In the genomic region with DNA sequence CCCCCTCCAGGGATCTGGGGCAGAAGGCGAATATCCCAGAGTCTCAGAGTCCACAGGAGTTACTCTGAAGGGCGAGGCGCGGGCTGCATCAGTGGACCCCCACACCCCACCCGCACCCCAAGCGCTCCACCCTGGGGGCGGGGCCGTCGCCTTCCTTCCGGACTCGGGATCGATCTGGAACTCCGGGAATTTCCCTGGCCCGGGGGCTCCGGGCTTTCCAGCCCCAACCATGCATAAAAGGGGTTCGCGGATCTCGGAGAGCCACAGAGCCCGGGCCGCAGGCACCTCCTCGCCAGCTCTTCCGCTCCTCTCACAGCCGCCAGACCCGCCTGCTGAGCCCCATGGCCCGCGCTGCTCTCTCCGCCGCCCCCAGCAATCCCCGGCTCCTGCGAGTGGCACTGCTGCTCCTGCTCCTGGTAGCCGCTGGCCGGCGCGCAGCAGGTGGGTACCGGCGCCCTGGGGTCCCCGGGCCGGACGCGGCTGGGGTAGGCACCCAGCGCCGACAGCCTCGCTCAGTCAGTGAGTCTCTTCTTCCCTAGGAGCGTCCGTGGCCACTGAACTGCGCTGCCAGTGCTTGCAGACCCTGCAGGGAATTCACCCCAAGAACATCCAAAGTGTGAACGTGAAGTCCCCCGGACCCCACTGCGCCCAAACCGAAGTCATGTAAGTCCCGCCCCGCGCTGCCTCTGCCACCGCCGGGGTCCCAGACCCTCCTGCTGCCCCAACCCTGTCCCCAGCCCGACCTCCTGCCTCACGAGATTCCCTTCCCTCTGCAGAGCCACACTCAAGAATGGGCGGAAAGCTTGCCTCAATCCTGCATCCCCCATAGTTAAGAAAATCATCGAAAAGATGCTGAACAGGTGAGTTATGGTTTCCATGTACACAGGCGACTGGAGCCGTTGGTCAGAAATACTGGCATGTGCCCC, we compare ENCODE assay signal across 1 cellular context.
TF ChIP-seq lines count a peak whose summit lies in the region.

A gene (plus strand): TSS at position 264 of the 926 bp plus-strand sequence. CDS start 78 bp downstream, at position 342.

TF ChIP-seq in K562, 482 proteins besides CTCF, POLR2A, EP300 and RAD21 (continued from another document):
- TF ChIP-seq, protein P1, sequence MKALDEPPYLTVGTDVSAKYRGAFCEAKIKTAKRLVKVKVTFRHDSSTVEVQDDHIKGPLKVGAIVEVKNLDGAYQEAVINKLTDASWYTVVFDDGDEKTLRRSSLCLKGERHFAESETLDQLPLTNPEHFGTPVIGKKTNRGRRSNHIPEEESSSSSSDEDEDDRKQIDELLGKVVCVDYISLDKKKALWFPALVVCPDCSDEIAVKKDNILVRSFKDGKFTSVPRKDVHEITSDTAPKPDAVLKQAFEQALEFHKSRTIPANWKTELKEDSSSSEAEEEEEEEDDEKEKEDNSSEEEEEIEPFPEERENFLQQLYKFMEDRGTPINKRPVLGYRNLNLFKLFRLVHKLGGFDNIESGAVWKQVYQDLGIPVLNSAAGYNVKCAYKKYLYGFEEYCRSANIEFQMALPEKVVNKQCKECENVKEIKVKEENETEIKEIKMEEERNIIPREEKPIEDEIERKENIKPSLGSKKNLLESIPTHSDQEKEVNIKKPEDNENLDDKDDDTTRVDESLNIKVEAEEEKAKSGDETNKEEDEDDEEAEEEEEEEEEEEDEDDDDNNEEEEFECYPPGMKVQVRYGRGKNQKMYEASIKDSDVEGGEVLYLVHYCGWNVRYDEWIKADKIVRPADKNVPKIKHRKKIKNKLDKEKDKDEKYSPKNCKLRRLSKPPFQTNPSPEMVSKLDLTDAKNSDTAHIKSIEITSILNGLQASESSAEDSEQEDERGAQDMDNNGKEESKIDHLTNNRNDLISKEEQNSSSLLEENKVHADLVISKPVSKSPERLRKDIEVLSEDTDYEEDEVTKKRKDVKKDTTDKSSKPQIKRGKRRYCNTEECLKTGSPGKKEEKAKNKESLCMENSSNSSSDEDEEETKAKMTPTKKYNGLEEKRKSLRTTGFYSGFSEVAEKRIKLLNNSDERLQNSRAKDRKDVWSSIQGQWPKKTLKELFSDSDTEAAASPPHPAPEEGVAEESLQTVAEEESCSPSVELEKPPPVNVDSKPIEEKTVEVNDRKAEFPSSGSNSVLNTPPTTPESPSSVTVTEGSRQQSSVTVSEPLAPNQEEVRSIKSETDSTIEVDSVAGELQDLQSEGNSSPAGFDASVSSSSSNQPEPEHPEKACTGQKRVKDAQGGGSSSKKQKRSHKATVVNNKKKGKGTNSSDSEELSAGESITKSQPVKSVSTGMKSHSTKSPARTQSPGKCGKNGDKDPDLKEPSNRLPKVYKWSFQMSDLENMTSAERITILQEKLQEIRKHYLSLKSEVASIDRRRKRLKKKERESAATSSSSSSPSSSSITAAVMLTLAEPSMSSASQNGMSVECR (CRISPR knock-in tag; IDR thresholded peaks at IDR 0.05), result 0 out of 2 replicates have a peak, but pooled peaks have one; percentile 15
- TF ChIP-seq BRD4 (IDR thresholded peaks at IDR 0.05) (no peak), RBFOX2 (IDR thresholded peaks at IDR 0.05; ENCODE audit: low read depth, low read length) (peak; percentile 76), MBD2 (IDR thresholded peaks at IDR 0.05; ENCODE audit: borderline replicate concordance, low read depth) (no peak), ZFX (CRISPR knock-in tag; IDR thresholded peaks at IDR 0.05) (peak; percentile 16; the same call in 1 of the 2 replicates), SMC3 (conservative IDR thresholded peaks at IDR 0.05; ENCODE audit: insufficient read depth, low read depth, low read length) (0 out of 2 replicates have a peak, but pooled peaks have one; percentile 13), SP2 (IDR thresholded peaks at IDR 0.05; ENCODE audit: extremely low read depth, low read depth, low read length, poor library complexity, severe bottlenecking) (no peak), TAF1 (IDR thresholded peaks at IDR 0.05; ENCODE audit: control insufficient read depth, extremely low read depth, insufficient read depth, low read length, severe bottlenecking) (peak; percentile 1), PHF8 (IDR thresholded peaks at IDR 0.05; ENCODE audit: borderline replicate concordance, low read length) (peak; percentile 27; the same call in 1 of the 2 replicates), GABPB1 (CRISPR knock-in tag; IDR thresholded peaks at IDR 0.05) (peak; percentile 54), CSDE1 (IDR thresholded peaks at IDR 0.05) (no peak), SP1 (CRISPR knock-in tag; IDR thresholded peaks at IDR 0.05) (0 out of 2 replicates have a peak, but pooled peaks have one; percentile 36), SIN3B (IDR thresholded peaks at IDR 0.05; ENCODE audit: low read depth) (no peak), MAZ (CRISPR knock-in tag; conservative IDR thresholded peaks at IDR 0.05 in 1 of 2, IDR thresholded peaks at IDR 0.05 in 1 of 2) (peak in 1 of 2 experiments; percentile 86; a peak in 2 of 4 replicates), ZNF696 (CRISPR knock-in tag; conservative IDR thresholded peaks at IDR 0.05) (no peak), FOXA1 (IDR thresholded peaks at IDR 0.05; ENCODE audit: borderline replicate concordance) (no peak), TRIM28 (IDR thresholded peaks at IDR 0.05) (no peak), GATAD2A (IDR thresholded peaks at IDR 0.05) (no peak), NR3C1 (CRISPR knock-in tag; IDR thresholded peaks at IDR 0.05) (0 out of 2 replicates have a peak, but pooled peaks have one; percentile 30), POLR2G (IDR thresholded peaks at IDR 0.05; ENCODE audit: low read depth, low read length) (peak; percentile 80), FOXJ2 (tag; IDR thresholded peaks at IDR 0.05) (no peak), HNRNPK (IDR thresholded peaks at IDR 0.05; ENCODE audit: low read depth, low read length, poor library complexity, severe bottlenecking) (no peak), ZBTB7A (IDR thresholded peaks at IDR 0.05; ENCODE audit: borderline replicate concordance, control insufficient read depth, low read depth, low read length) (peak; percentile 83; the same call in 1 of the 2 replicates), LARP7 (IDR thresholded peaks at IDR 0.05) (no peak), GTF2F1 (IDR thresholded peaks at IDR 0.05; ENCODE audit: low read depth, low read length) (no peak), ETV5 (CRISPR knock-in tag; IDR thresholded peaks at IDR 0.05; ENCODE audit: low read depth) (no peak)
- TF ChIP-seq, protein P2, sequence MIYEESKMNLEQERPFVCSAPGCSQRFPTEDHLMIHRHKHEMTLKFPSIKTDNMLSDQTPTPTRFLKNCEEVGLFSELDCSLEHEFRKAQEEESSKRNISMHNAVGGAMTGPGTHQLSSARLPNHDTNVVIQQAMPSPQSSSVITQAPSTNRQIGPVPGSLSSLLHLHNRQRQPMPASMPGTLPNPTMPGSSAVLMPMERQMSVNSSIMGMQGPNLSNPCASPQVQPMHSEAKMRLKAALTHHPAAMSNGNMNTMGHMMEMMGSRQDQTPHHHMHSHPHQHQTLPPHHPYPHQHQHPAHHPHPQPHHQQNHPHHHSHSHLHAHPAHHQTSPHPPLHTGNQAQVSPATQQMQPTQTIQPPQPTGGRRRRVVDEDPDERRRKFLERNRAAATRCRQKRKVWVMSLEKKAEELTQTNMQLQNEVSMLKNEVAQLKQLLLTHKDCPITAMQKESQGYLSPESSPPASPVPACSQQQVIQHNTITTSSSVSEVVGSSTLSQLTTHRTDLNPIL (CRISPR knock-in tag; IDR thresholded peaks at IDR 0.05), result no peak
- TF ChIP-seq, protein P3, sequence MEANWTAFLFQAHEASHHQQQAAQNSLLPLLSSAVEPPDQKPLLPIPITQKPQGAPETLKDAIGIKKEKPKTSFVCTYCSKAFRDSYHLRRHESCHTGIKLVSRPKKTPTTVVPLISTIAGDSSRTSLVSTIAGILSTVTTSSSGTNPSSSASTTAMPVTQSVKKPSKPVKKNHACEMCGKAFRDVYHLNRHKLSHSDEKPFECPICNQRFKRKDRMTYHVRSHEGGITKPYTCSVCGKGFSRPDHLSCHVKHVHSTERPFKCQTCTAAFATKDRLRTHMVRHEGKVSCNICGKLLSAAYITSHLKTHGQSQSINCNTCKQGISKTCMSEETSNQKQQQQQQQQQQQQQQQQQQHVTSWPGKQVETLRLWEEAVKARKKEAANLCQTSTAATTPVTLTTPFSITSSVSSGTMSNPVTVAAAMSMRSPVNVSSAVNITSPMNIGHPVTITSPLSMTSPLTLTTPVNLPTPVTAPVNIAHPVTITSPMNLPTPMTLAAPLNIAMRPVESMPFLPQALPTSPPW (CRISPR knock-in tag; IDR thresholded peaks at IDR 0.05), result peak; percentile 65
- TF ChIP-seq, protein P4, sequence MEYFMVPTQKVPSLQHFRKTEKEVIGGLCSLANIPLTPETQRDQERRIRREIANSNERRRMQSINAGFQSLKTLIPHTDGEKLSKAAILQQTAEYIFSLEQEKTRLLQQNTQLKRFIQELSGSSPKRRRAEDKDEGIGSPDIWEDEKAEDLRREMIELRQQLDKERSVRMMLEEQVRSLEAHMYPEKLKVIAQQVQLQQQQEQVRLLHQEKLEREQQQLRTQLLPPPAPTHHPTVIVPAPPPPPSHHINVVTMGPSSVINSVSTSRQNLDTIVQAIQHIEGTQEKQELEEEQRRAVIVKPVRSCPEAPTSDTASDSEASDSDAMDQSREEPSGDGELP (CRISPR knock-in tag; IDR thresholded peaks at IDR 0.05; ENCODE audit: borderline replicate concordance), result peak; percentile 53; the same call in 1 of the 2 replicates
- TF ChIP-seq, protein P5, sequence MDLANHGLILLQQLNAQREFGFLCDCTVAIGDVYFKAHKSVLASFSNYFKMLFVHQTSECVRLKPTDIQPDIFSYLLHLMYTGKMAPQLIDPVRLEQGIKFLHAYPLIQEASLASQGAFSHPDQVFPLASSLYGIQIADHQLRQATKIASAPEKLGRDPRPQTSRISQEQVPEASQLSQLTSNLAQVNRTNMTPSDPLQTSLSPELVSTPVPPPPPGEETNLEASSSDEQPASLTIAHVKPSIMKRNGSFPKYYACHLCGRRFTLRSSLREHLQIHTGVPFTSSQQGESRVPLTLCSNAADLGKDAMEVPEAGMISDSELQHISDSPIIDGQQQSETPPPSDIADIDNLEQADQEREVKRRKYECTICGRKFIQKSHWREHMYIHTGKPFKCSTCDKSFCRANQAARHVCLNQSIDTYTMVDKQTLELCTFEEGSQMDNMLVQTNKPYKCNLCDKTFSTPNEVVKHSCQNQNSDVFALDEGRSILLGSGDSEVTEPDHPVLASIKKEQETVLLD (IDR thresholded peaks at IDR 0.05), result no peak
- TF ChIP-seq, protein P6, sequence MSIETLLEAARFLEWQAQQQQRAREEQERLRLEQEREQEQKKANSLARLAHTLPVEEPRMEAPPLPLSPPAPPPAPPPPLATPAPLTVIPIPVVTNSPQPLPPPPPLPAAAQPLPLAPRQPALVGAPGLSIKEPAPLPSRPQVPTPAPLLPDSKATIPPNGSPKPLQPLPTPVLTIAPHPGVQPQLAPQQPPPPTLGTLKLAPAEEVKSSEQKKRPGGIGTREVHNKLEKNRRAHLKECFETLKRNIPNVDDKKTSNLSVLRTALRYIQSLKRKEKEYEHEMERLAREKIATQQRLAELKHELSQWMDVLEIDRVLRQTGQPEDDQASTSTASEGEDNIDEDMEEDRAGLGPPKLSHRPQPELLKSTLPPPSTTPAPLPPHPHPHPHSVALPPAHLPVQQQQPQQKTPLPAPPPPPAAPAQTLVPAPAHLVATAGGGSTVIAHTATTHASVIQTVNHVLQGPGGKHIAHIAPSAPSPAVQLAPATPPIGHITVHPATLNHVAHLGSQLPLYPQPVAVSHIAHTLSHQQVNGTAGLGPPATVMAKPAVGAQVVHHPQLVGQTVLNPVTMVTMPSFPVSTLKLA (conservative IDR thresholded peaks at IDR 0.05), result 0 out of 4 replicates have a peak, but pooled peaks of 1 of the 2 experiments have one; percentile 13
- TF ChIP-seq, protein P7, sequence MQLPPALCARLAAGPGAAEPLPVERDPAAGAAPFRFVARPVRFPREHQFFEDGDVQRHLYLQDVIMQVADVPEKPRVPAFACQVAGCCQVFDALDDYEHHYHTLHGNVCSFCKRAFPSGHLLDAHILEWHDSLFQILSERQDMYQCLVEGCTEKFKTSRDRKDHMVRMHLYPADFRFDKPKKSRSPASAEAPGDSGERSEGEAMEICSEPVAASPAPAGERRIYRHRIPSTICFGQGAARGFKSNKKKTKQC (CRISPR knock-in tag; IDR thresholded peaks at IDR 0.05), result no peak
- TF ChIP-seq, protein P8, sequence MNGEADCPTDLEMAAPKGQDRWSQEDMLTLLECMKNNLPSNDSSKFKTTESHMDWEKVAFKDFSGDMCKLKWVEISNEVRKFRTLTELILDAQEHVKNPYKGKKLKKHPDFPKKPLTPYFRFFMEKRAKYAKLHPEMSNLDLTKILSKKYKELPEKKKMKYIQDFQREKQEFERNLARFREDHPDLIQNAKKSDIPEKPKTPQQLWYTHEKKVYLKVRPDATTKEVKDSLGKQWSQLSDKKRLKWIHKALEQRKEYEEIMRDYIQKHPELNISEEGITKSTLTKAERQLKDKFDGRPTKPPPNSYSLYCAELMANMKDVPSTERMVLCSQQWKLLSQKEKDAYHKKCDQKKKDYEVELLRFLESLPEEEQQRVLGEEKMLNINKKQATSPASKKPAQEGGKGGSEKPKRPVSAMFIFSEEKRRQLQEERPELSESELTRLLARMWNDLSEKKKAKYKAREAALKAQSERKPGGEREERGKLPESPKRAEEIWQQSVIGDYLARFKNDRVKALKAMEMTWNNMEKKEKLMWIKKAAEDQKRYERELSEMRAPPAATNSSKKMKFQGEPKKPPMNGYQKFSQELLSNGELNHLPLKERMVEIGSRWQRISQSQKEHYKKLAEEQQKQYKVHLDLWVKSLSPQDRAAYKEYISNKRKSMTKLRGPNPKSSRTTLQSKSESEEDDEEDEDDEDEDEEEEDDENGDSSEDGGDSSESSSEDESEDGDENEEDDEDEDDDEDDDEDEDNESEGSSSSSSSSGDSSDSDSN (IDR thresholded peaks at IDR 0.05; ENCODE audit: borderline replicate concordance in 1 of 2, low read depth in 2 of 2, low read length in 2 of 2), result 0 out of 4 replicates have a peak, but pooled peaks of 1 of the 2 experiments have one; percentile 56
TF ChIP-seq in K562: peak in this region for 19.
